In the genomic region with DNA sequence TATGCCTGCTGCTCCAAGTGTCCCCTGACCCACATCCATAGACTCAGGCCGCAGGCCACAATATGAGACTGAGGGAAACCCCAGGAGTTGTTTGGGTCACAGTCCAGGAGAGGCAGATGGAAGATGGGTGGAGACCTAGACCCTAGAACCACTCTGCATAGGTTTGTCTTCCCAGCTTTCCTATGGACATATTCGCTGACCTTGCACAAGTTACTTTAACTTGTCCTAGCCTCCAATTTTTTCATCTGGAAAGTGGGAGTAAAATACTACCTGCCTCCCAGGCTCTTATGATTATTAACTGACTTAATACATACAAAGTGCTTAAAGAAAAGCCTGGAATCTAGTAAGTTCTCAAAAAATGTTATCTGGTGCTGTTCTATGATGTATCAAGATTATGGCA, we compare ENCODE assay signal across 24 cellular contexts.
DNase-seq lines count a peak whose midpoint lies in the region; ATAC-seq, FAIRE-seq and TF ChIP-seq lines count a peak whose summit lies in the region.
"Had no signal": no experiment of that assay in that cellular context is flagged by ENCODE, and none has a peak within 500 bp of the region (broad histone marks: within the 10 kb centered on the region; RNA-seq: fewer than 3 reads in every experiment).

No MANE protein-coding gene starts in this region.

- FAIRE-seq in HepG2 (lab: Jason Lieb, UNC) (no peak), K562 (lab: Jason Lieb, UNC) (no peak)
- FAIRE-seq: GM12878, GM12892, GM18507 had no signal

- CTCF ChIA-PET in HepG2 (lab: Yijun Ruan, JAX; ENCODE audit: low intra/inter-chr PET ratio, low total read pairs), result no interaction called here
- CTCF ChIA-PET in K562 (lab: Yijun Ruan, JAX; ENCODE audit: low intra/inter-chr PET ratio), result no interaction called here
- CTCF ChIA-PET in OCI-LY7 (lab: Charles Lee; ENCODE audit: unreplicated experiment), result no interaction called here

- H3K9me1 ChIP-seq in K562 (ENCODE audit: control insufficient read depth, insufficient read depth, low read length), result no peaks in the 10 kb centered on the region

- TF ChIP-seq RAD21 in HepG2 (CRISPR knock-in tag; IDR thresholded peaks at IDR 0.05) (no peak), K562 (CRISPR knock-in tag; conservative IDR thresholded peaks at IDR 0.05 in 1 of 2, IDR thresholded peaks at IDR 0.05 in 1 of 2) (no peak)

- H3K4me2 ChIP-seq in HepG2 (ENCODE audit: low read depth, low read length), result no peak overlapping the region
- H3K4me2 ChIP-seq in K562 (ENCODE audit: insufficient read depth, low read length), result no peak overlapping the region
- H3K4me2 ChIP-seq in OCI-LY7 (ENCODE audit: low read length), result no peak overlapping the region
- H3K4me2 ChIP-seq: BLaER1 had no signal

- no peaks in the 10 kb centered on the region for H4K20me1 ChIP-seq in HepG2 (ENCODE audit: insufficient read depth, low read length)
- no peaks in the 10 kb centered on the region for H4K20me1 ChIP-seq in K562 (replicated peaks; ENCODE audit: control insufficient read depth, insufficient read depth, low read length)
- no peaks in the 10 kb centered on the region for H4K20me1 ChIP-seq in OCI-LY7 (ENCODE audit: insufficient read depth, low read length)
- H4K20me1 ChIP-seq: BLaER1 had no signal

- no peak overlapping the region for H3K9ac ChIP-seq in HepG2 (ENCODE audit: insufficient read depth, low read depth, low read length)
- no peak overlapping the region for H3K9ac ChIP-seq in K562 (ENCODE audit: insufficient read depth in 1 of 2, low read depth in 2 of 2, low read length in 2 of 2)
- H3K9ac ChIP-seq: BLaER1 had no signal

- ATAC-seq in HepG2 (no peak), right lobe of liver (no peak), K562 (no peak)
- ATAC-seq: GM12878 had no signal

- intact Hi-C loops in HepG2 (cut with micrococcal nuclease; ENCODE audit: unreplicated experiment) (no loop called here), right lobe of liver (cut with DNase I) (no loop called here), K562 (cut with micrococcal nuclease) (no loop called here), OCI-LY7 (cut with micrococcal nuclease; ENCODE audit: unreplicated experiment) (no loop called here)

- TF ChIP-seq POLR2A in HepG2 (IDR thresholded peaks at IDR 0.05; ENCODE audit: insufficient read depth in 1 of 2, low read depth in 2 of 2, low read length in 2 of 2) (no peak), right lobe of liver (IDR thresholded peaks at IDR 0.05) (no peak), K562 (conservative IDR thresholded peaks at IDR 0.05) (no peak)

- in situ Hi-C loops in HepG2 (cut with HindIII; ENCODE audit: extremely low pct_ligation_motif_present, low pct_unique_long_range_greater_than_20kb) (no loop called here), K562 (cut with MboI) (no loop called here)

- no peaks in the 10 kb centered on the region for H3K4me1 ChIP-seq in HepG2 (ENCODE audit: insufficient read depth, low read length)
- no peaks in the 10 kb centered on the region for H3K4me1 ChIP-seq in right lobe of liver
- H3K4me1 ChIP-seq in K562 (replicated peaks in 1 of 2; ENCODE audit: control insufficient read depth in 2 of 2, insufficient read depth in 2 of 2, low read length in 2 of 2), result no peaks in the 10 kb centered on the region
- H3K4me1 ChIP-seq in OCI-LY7 (ENCODE audit: insufficient read depth, low read length, poor library complexity, severe bottlenecking), result no peaks in the 10 kb centered on the region
- H3K4me1 ChIP-seq: BE2C, BLaER1 had no signal

- H3K79me2 ChIP-seq in HepG2 (ENCODE audit: insufficient read depth, low read length) (no peaks in the 10 kb centered on the region), K562 (ENCODE audit: control insufficient read depth, insufficient read depth, low read length) (no peaks in the 10 kb centered on the region), OCI-LY7 (ENCODE audit: insufficient read depth, low read depth, low read length) (no peaks in the 10 kb centered on the region)

- H3K4me3 ChIP-seq in HepG2 (replicated peaks in 1 of 3; ENCODE audit: insufficient read depth in 1 of 3, low read depth in 2 of 3, low read length in 3 of 3) (no peak overlapping the region), right lobe of liver (no peak overlapping the region), K562 (no peak overlapping the region), OCI-LY7 (ENCODE audit: low read depth, low read length, poor library complexity, severe bottlenecking) (no peak overlapping the region)
- H3K4me3 ChIP-seq: BLaER1, GM12878 had no signal

- H3K36me3 ChIP-seq in HepG2 (replicated peaks in 1 of 2; ENCODE audit: control insufficient read depth in 1 of 2, insufficient read depth in 2 of 2, low read length in 2 of 2) (no peaks in the 10 kb centered on the region), right lobe of liver (no peaks in the 10 kb centered on the region), K562 (ENCODE audit: control insufficient read depth, insufficient read depth, low read length) (no peaks in the 10 kb centered on the region), OCI-LY7 (ENCODE audit: insufficient read depth, low read length) (no peaks in the 10 kb centered on the region)
- H3K36me3 ChIP-seq: BE2C, BLaER1 had no signal

- DNase-seq in HepG2 (ENCODE audit: low spot score) (no peak), right lobe of liver (no peak), K562 (ENCODE audit: extremely low read depth in 1 of 4, low spot score in 3 of 4) (no peak), NCI-H345 treated with DMSO at 0.1 percent for 48 hours (lab: John Stamatoyannopoulos, UW; ENCODE audit: unreplicated experiment) (no peak), OCI-LY7 (ENCODE audit: low spot score) (no peak)
- DNase-seq: ACHN; BE2C; C1 segment of cervical spinal cord; CD4-positive, alpha-beta memory T cell; CD4-positive, CD25-positive, alpha-beta regulatory T cell; CD8-positive, alpha-beta memory T cell; COR-L47; DMS 273 treated with DMSO at 0.1 percent for 48 hours; DMS153; DMS53; DMS79; DND-41; EL; GDM1 had no signal

- H3K27ac ChIP-seq in HepG2 (ENCODE audit: extremely low read length, insufficient read depth, low read length), result no peak overlapping the region
- no peak overlapping the region for H3K27ac ChIP-seq in right lobe of liver
- H3K27ac ChIP-seq in K562 (ENCODE audit: extremely low read depth, low read depth, low read length), result no peak overlapping the region
- H3K27ac ChIP-seq in OCI-LY7 (ENCODE audit: low read depth, low read length, poor library complexity, severe bottlenecking), result no peak overlapping the region
- H3K27ac ChIP-seq: 22Rv1, BLaER1 had no signal

- no peaks in the 10 kb centered on the region for H3K9me2 ChIP-seq in OCI-LY7 (ENCODE audit: insufficient read depth, low read length)

- POLR2A ChIA-PET in HepG2 (lab: Yijun Ruan, JAX) (no interaction called here), K562 (lab: Yijun Ruan, JAX) (no interaction called here), OCI-LY7 (lab: Charles Lee) (no interaction called here)

- BruUV-seq in HepG2 (replicated peaks; lab: Mats Ljungman, UMichigan) (no TSS peak), K562 (replicated peaks; lab: Mats Ljungman, UMichigan) (no TSS peak), OCI-LY7 (replicated peaks; lab: Mats Ljungman, UMichigan) (no TSS peak)

- no peaks in the 10 kb centered on the region for H3K27me3 ChIP-seq in HepG2 (ENCODE audit: control insufficient read depth in 1 of 2, insufficient read depth in 2 of 2, low read length in 2 of 2)
- no peaks in the 10 kb centered on the region for H3K27me3 ChIP-seq in right lobe of liver
- no peaks in the 10 kb centered on the region for H3K27me3 ChIP-seq in K562 (ENCODE audit: control insufficient read depth in 2 of 2, insufficient read depth in 2 of 2, low read length in 2 of 2)
- H3K27me3 ChIP-seq: BE2C, BLaER1 had no signal

- no peaks in the 10 kb centered on the region for H3K9me3 ChIP-seq in HepG2 (ENCODE audit: low read length)
- H3K9me3 ChIP-seq in right lobe of liver, result no peaks in the 10 kb centered on the region
- no peaks in the 10 kb centered on the region for H3K9me3 ChIP-seq in K562 (replicated peaks; ENCODE audit: control insufficient read depth, insufficient read depth, low read depth, low read length)
- H3K9me3 ChIP-seq in OCI-LY7 (ENCODE audit: low read length), result no peaks in the 10 kb centered on the region
- H3K9me3 ChIP-seq: BE2C, BLaER1 had no signal

- no peak overlapping the region for H2AFZ ChIP-seq in HepG2 (ENCODE audit: low read length)
- H2AFZ ChIP-seq in K562 (ENCODE audit: low read depth, low read length), result no peak overlapping the region
- no peak overlapping the region for H2AFZ ChIP-seq in OCI-LY7 (ENCODE audit: low read length)

- TF ChIP-seq EP300 in HepG2 (IDR thresholded peaks at IDR 0.05; ENCODE audit: low read depth in 2 of 2, low read length in 2 of 2) (no peak), HepG2 (CRISPR knock-in tag; IDR thresholded peaks at IDR 0.05; ENCODE audit: borderline replicate concordance) (no peak), K562 (IDR thresholded peaks at IDR 0.05; ENCODE audit: low read length) (no peak)

- 0% methylated on average over 1 of the region's 2 CpGs for WGBS in HepG2 (ENCODE audit: low lambda C conversion rate)
- 46% methylated on average over 2 of the region's 2 CpGs for WGBS in right lobe of liver (ENCODE audit: insufficient coverage, low coverage, low lambda C conversion rate, missing lambda C conversion rate)
- WGBS in K562 (ENCODE audit: insufficient coverage, low coverage, missing lambda C conversion rate), result 0% methylated on average over 2 of the region's 2 CpGs

- TF ChIP-seq CTCF in HepG2 (CRISPR knock-in tag; IDR thresholded peaks at IDR 0.05) (no peak), right lobe of liver (IDR thresholded peaks at IDR 0.05) (no peak), K562 (IDR thresholded peaks at IDR 0.05 in 2 of 3, conservative IDR thresholded peaks at IDR 0.05 in 1 of 3; ENCODE audit: insufficient read depth in 2 of 3, low read depth in 1 of 3, low read length in 3 of 3) (no peak), OCI-LY7 (conservative IDR thresholded peaks at IDR 0.05; ENCODE audit: low read length) (no peak)

TF ChIP-seq in HepG2, 621 proteins besides CTCF, POLR2A, EP300 and RAD21 (continues in another document):
- TF ChIP-seq LCORL (IDR thresholded peaks at IDR 0.05) (no peak), LCORL (CRISPR knock-in tag; IDR thresholded peaks at IDR 0.05) (no peak), MAFK (conservative IDR thresholded peaks at IDR 0.05 in 1 of 2, IDR thresholded peaks at IDR 0.05 in 1 of 2; ENCODE audit: low read length in 2 of 2) (peak; percentile 73 to 88), SAP130 (CRISPR knock-in tag; IDR thresholded peaks at IDR 0.05; ENCODE audit: low read depth) (no peak), MAFF (IDR thresholded peaks at IDR 0.05; ENCODE audit: low read depth, low read length) (peak; percentile 81)

TF ChIP-seq in K562, 482 proteins besides CTCF, POLR2A, EP300 and RAD21:
- no peak for TF ChIP-seq NCOA2 (IDR thresholded peaks at IDR 0.05; ENCODE audit: partially characterized antibody in 2 of 2)
- TF ChIP-seq ZC3H4 (CRISPR knock-in tag; IDR thresholded peaks at IDR 0.05; ENCODE audit: borderline replicate concordance), result no peak
- TF ChIP-seq C11orf30 (IDR thresholded peaks at IDR 0.05; ENCODE audit: low read depth), result peak; percentile 31; the same call in 1 of the 2 replicates
- TF ChIP-seq FIP1L1 (IDR thresholded peaks at IDR 0.05; ENCODE audit: low read depth, low read length, poor library complexity, severe bottlenecking), result no peak
- TF ChIP-seq HNRNPUL1 (IDR thresholded peaks at IDR 0.05; ENCODE audit: low read length), result no peak
- peak; percentile 36 for TF ChIP-seq MAFF (IDR thresholded peaks at IDR 0.05; ENCODE audit: low read length)
- TF ChIP-seq MAFK (IDR thresholded peaks at IDR 0.05; ENCODE audit: low read length), result peak; percentile 42
